ENCODE assay signal across 17 cellular contexts in the genomic region with DNA sequence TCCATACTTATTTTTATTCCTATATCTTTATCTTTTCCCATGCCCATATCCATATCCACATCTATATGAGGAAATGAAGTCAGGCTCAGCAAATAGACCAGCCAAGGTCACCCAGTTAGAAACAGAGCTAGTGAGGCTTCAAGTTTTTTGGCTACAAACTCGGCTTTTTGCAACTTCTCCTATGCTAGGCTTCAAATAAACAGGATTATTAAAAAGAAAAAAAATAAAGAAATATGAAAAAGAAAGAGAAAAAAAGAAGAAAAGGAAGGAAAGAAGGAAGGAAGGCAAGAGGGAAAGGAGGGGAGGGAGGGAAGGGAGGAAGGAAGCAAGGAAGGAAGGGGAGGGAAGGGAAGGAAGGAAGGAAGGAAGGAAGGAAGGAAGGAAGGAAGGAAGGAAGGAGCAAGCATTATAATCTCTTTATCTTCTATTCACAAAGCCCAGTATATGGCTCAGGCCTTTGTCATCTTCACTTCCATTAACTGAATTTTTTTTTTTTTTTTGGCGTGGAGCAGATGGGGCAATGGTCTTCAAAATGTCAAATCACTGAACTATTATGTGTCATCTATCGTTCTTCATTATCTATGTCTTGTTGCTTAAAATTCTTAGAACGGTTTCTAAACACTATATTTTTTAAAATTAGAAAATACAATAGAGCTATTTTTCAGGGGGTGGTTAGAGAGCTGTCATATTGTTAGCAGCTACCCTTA.
DNase-seq lines count a peak whose midpoint lies in the region; ATAC-seq and TF ChIP-seq lines count a peak whose summit lies in the region.
"Had no signal": no experiment of that assay in that cellular context is flagged by ENCODE, and none has a peak within 500 bp of the region (broad histone marks: within the 10 kb centered on the region; RNA-seq: fewer than 3 reads in every experiment).

No MANE protein-coding gene starts in this region.

- H3K9me3 ChIP-seq in A673 (ENCODE audit: low read depth, low read length, poor library complexity, severe bottlenecking) = no peaks in the 10 kb centered on the region
- H3K9me3 ChIP-seq in HEK293 (ENCODE audit: control insufficient read depth, insufficient read depth, low read depth, low read length) = no peaks in the 10 kb centered on the region
- no peaks in the 10 kb centered on the region for H3K9me3 ChIP-seq in ovary
- H3K9me3 ChIP-seq: Caco-2 had no signal

- no peak for TF ChIP-seq POLR2A in ovary (IDR thresholded peaks at IDR 0.05)

- TF ChIP-seq EP300 in ovary (IDR thresholded peaks at IDR 0.05) = no peak

- H3K4me1 ChIP-seq in A673 (ENCODE audit: insufficient read depth, low read length, poor library complexity, severe bottlenecking) (peaks cover 96% of the 10 kb centered on the region), HEK293 (ENCODE audit: control insufficient read depth, insufficient read depth, low read length) (no peaks in the 10 kb centered on the region), ovary (ENCODE audit: insufficient read depth) (peaks cover 2% of the 10 kb centered on the region)
- H3K4me1 ChIP-seq: Caco-2 had no signal

- no peak overlapping the region for H3K4me3 Mint-ChIP-seq in central memory CD8-positive, alpha-beta T cell
- H3K4me3 Mint-ChIP-seq: B cell; CD8-positive, alpha-beta T cell had no signal

- ATAC-seq in central memory CD8-positive, alpha-beta T cell (replicated peaks; ENCODE audit: extremely low read depth, poor library complexity, severe bottlenecking) = no peak
- ATAC-seq in left lobe of liver = no peak
- ATAC-seq: CD8-positive, alpha-beta T cell had no signal

- H3K4me3 ChIP-seq in A673 (ENCODE audit: low read depth, low read length, poor library complexity, severe bottlenecking) (peak overlapping the region; percentile 37), HEK293 (ENCODE audit: low read depth, low read length) (no peak overlapping the region), ovary (no peak overlapping the region)
- H3K4me3 ChIP-seq: BLaER1 treated with 17β-estradiol and CSF1 and Interleukin-3, amounts not matched to agents 10 nM and 100 nM had no signal

- H3K27me3 Mint-ChIP-seq in central memory CD8-positive, alpha-beta T cell = no peaks in the 10 kb centered on the region

- intact Hi-C loops in A673 (cut with micrococcal nuclease; ENCODE audit: unreplicated experiment) = loop anchor here (1.0 to 5.0 kb wide), 6 partner anchors 20 to 762 kb away; no protein-coding TSS in a partner anchor
- intact Hi-C loops in ovary (cut with DNase I) = no loop called here

- peak overlapping the region; percentile 65 for H3K27ac Mint-ChIP-seq in central memory CD8-positive, alpha-beta T cell (ENCODE audit: low read depth)
- H3K27ac Mint-ChIP-seq: B cell; CD4-positive, alpha-beta T cell; CD8-positive, alpha-beta T cell had no signal

- POLR2A ChIA-PET in A673 (lab: Charles Lee; ENCODE audit: low non-redundant PET) (interaction anchor here (0.7 to 1.5 kb wide), 11 partner anchors 13 to 737 kb away, joined by 3 to 33 read pairs (median 4); no protein-coding TSS in a partner anchor), HEK293 (lab: Yijun Ruan, JAX) (interaction anchor here (0.7 kb wide), 1 partner anchor 14 kb away, joined by 6 read pairs; no protein-coding TSS in a partner anchor)

- H3K27ac ChIP-seq in A673 (ENCODE audit: low read depth, low read length, poor library complexity, severe bottlenecking) = peak overlapping the region; percentile 99
- no peak overlapping the region for H3K27ac ChIP-seq in HEK293 (ENCODE audit: extremely low read depth, low read depth, low read length)
- H3K27ac ChIP-seq in ovary = no peak overlapping the region
- H3K27ac ChIP-seq: BLaER1 treated with 17β-estradiol and CSF1 and Interleukin-3, amounts not matched to agents 10 nM and 100 nM; C4-2B had no signal

- 74 to 82% (median 80%) methylated on average over 4 of the region's 4 CpGs for WGBS in ovary, 3 donors

- H3K36me3 ChIP-seq in A673 (ENCODE audit: insufficient read depth, low read length, poor library complexity, severe bottlenecking) = no peaks in the 10 kb centered on the region
- no peaks in the 10 kb centered on the region for H3K36me3 ChIP-seq in HEK293 (ENCODE audit: control insufficient read depth in 2 of 2, insufficient read depth in 1 of 2, low read length in 2 of 2)
- no peaks in the 10 kb centered on the region for H3K36me3 ChIP-seq in ovary
- H3K36me3 ChIP-seq: BLaER1 treated with 17β-estradiol and CSF1 and Interleukin-3, amounts not matched to agents 10 nM and 100 nM had no signal

- TF ChIP-seq CTCF in A673 (conservative IDR thresholded peaks at IDR 0.05; ENCODE audit: low read depth, low read length) (no peak), HEK293 (tag by site-specific recombination; IDR thresholded peaks at IDR 0.05) (no peak), ovary (IDR thresholded peaks at IDR 0.05) (no peak)

- DNase-seq in A673 (ENCODE audit: low spot score) = peak; percentile 97
- no peak for DNase-seq in central memory CD8-positive, alpha-beta T cell (ENCODE audit: low spot score in 2 of 2)
- DNase-seq in left lobe of liver (ENCODE audit: low spot score) = no peak
- no peak for DNase-seq in ovary
- DNase-seq in NK-92 (lab: John Stamatoyannopoulos, UW; ENCODE audit: unreplicated experiment) = no peak
- DNase-seq: 8988T; AML-193; Caco-2; Calu3; CD4-positive, alpha-beta T cell; CD8-positive, alpha-beta T cell; DMS79 treated with DMSO at 0.1 percent for 48 hours; GF-D8 had no signal

- H3K27me3 ChIP-seq in A673 (replicated peaks; ENCODE audit: insufficient read depth, low read depth, low read length, poor library complexity) (no peaks in the 10 kb centered on the region), ovary (no peaks in the 10 kb centered on the region)

- H3K9me3 Mint-ChIP-seq in central memory CD8-positive, alpha-beta T cell = no peaks in the 10 kb centered on the region
- H3K9me3 Mint-ChIP-seq: CD4-positive, alpha-beta T cell; CD8-positive, alpha-beta T cell had no signal

- H3K36me3 Mint-ChIP-seq in central memory CD8-positive, alpha-beta T cell (ENCODE audit: insufficient read depth) = peaks cover 5% of the 10 kb centered on the region
- H3K36me3 Mint-ChIP-seq: CD8-positive, alpha-beta T cell had no signal

- peaks cover 12% of the 10 kb centered on the region for H3K4me1 Mint-ChIP-seq in central memory CD8-positive, alpha-beta T cell

- CTCF ChIA-PET in A673 (lab: Charles Lee) = interaction anchor here (0.6 to 2.0 kb wide), 6 partner anchors 149 to 878 kb away, joined by 3 to 19 read pairs (median 6); no protein-coding TSS in a partner anchor
- CTCF ChIA-PET in HEK293 (lab: Yijun Ruan, JAX) = no interaction called here

- no TSS peak for BruUV-seq in A673 (replicated peaks; lab: Mats Ljungman, UMichigan)

TF ChIP-seq in HEK293, 187 proteins besides CTCF, POLR2A, EP300 and RAD21:
- no peak for TF ChIP-seq ZNF626 (tag by site-specific recombination; IDR thresholded peaks at IDR 0.05)
- TF ChIP-seq ZNF366 (tag by site-specific recombination; conservative IDR thresholded peaks at IDR 0.05) = peak; percentile 34; the same call in 1 of the 2 replicates
